ENCODE assay signal across 8 cellular contexts in genomic region chr1:185317034-185317885, GRCh38. TPM values are rescaled to one million over a fixed set of nuclear protein-coding genes. Genes with fewer than 3 reads are reported as not detected.
DNase-seq lines count a peak whose midpoint lies in the region; ATAC-seq and TF ChIP-seq lines count a peak whose summit lies in the region.

IVNS1ABP (minus strand) TSS chr1:185317243; CDS start chr1:185309493, 7,750 bp downstream.

- H3K79me2 ChIP-seq in OCI-LY3 (ENCODE audit: low read length), result peaks cover 72% of the 10 kb centered on the region

- peaks cover 48% of the 10 kb centered on the region for H3K4me1 ChIP-seq in OCI-LY3 (ENCODE audit: low read length)
- H3K4me1 ChIP-seq in mononuclear cell (ENCODE audit: insufficient read depth, low read length), result peaks cover 32% of the 10 kb centered on the region

- DNase-seq in DMS 273 treated with DMSO at 0.1 percent for 48 hours (lab: John Stamatoyannopoulos, UW), result peak; percentile 94
- peak; percentile 83 for DNase-seq in HuH-7.5 (ENCODE audit: low spot score)
- peak; percentile 91 for DNase-seq in activated T-cell treated with anti-CD3 and anti-CD28 coated beads for 1 hour (ENCODE audit: low read depth)
- DNase-seq in epidermal melanocyte (ENCODE audit: insufficient read length, low spot score), result peak; percentile 88
- peak; percentile 90 to 94 for DNase-seq in stimulated activated CD8-positive, alpha-beta memory T cell treated with anti-CD3 and anti-CD28 coated beads, Interleukin-4, amount 100 ng/mL, for 1 hour (ENCODE audit: low read depth in 2 of 2, low spot score in 1 of 2)

- H3K36me3 ChIP-seq in OCI-LY3 (replicated peaks; ENCODE audit: low read depth, low read length), result peaks cover 57% of the 10 kb centered on the region

- peak within 1 kb of the TSS; percentile 85 for H3K4me3 ChIP-seq in OCI-LY3 (ENCODE audit: low read length)
- peak within 1 kb of the TSS; percentile 89 for H3K4me3 ChIP-seq in mononuclear cell (ENCODE audit: low read length)

- peak within 1 kb of the TSS; percentile 99 for H3K27ac ChIP-seq in OCI-LY3 (ENCODE audit: low read length)

- TF ChIP-seq CTCF in OCI-LY3 (IDR thresholded peaks at IDR 0.05; ENCODE audit: low read depth, low read length), result peak; percentile 72

- H3K27me3 ChIP-seq in OCI-LY3 (ENCODE audit: low read depth, low read length) (no peaks in the 10 kb centered on the region), mononuclear cell (ENCODE audit: insufficient read depth, low read length) (no peaks in the 10 kb centered on the region)

- H3K9ac ChIP-seq in OCI-LY3 (ENCODE audit: low read length), result peak within 1 kb of the TSS; percentile 99

- H2AFZ ChIP-seq in OCI-LY3 (ENCODE audit: low read depth, low read length), result no peak within 1 kb of the TSS

- peak within 1 kb of the TSS; percentile 99 for H3K4me2 ChIP-seq in OCI-LY3 (ENCODE audit: low read length)

- H3K9me3 ChIP-seq in OCI-LY3 (ENCODE audit: insufficient read depth, low read length) (no peaks in the 10 kb centered on the region), mononuclear cell (ENCODE audit: low read depth, low read length) (no peaks in the 10 kb centered on the region)

- H4K20me1 ChIP-seq in OCI-LY3 (ENCODE audit: insufficient read depth, low read length), result peaks cover 38% of the 10 kb centered on the region

- peak; percentile 75 for ATAC-seq in GM21526 (IDR thresholded peaks at IDR 0.05; ENCODE audit: low FRiP score, unreplicated experiment)

RNA-seq across cellular contexts. Expression of gene IVNS1ABP, which starts in this region (rescaled TPM):
- 282 TPM for total RNA-seq in mononuclear cell

Comparison
In these comparisons a context has a peak if more than half of its experiments do, and no peak if none do; other contexts are left out.
1. Peak in every context shown above with its lines: DNase-seq, ATAC-seq, H3K4me3 ChIP-seq and H3K27ac ChIP-seq.